Comparison of ENCODE assay signal across 8 cellular contexts in the genomic region with DNA sequence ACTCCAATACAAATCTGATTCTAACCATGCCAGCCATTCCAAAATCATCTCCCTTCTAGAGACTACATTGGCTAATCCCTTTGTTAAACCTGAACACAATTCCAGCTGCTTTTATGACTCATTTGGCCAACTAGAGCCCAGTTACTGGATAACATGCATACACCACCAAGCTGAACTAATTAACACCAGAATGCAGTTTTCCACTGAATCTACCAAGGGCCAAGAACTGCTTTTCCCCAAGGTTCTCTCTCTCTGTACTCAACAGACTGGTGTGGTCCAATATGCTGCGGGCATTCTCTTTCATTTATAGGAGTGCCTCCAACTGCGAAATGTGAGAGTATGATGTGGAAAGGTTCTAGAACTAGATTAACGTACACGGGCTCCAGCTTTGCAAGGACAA. TPM values are rescaled to one million over a fixed set of nuclear protein-coding genes. Genes with fewer than 3 reads are reported as not detected.
DNase-seq lines count a peak whose midpoint lies in the region; ATAC-seq and TF ChIP-seq lines count a peak whose summit lies in the region.

No MANE protein-coding gene starts in this region.

- H3K9me3 Mint-ChIP-seq in activated naive CD4-positive, alpha-beta T cell treated with anti-CD3 and anti-CD28 coated beads for 36 hours = no peaks in the 10 kb centered on the region
- H3K9me3 Mint-ChIP-seq in T-cell = no peaks in the 10 kb centered on the region

- DNase-seq in activated naive CD4-positive, alpha-beta T cell treated with anti-CD3 and anti-CD28 coated beads for 36 hours = no peak
- no peak for DNase-seq in activated naive CD4-positive, alpha-beta T cell treated with anti-CD3 and anti-CD28 coated beads, Interleukin-2, amount 50 U/mL, for 16 hours
- no peak for DNase-seq in T-cell
- DNase-seq in fibroblast of villous mesenchyme (ENCODE audit: low read depth) = peak; percentile 73
- DNase-seq in prostate gland (ENCODE audit: low spot score) = no peak
- no peak for DNase-seq in GM13976 (ENCODE audit: low spot score)
- DNase-seq in putamen (ENCODE audit: low spot score) = no peak
- no peak for DNase-seq in mucosa of gallbladder (ENCODE audit: low spot score)

- in situ Hi-C loops in GM13976 (cut with MboI; ENCODE audit: low sequenced_read_pairs, unreplicated experiment) = loop anchor here (10.0 to 25.0 kb wide), 2 partner anchors 346 to 613 kb away; no protein-coding TSS in a partner anchor

- H3K4me3 ChIP-seq in fibroblast of villous mesenchyme (ENCODE audit: low read depth, low read length) (peak overlapping the region; percentile 86), prostate gland (peak overlapping the region; percentile 71 to 76)

- H3K27ac ChIP-seq in prostate gland = peak overlapping the region; percentile 79 to 81

- peaks cover 73% of the 10 kb centered on the region for H3K4me1 Mint-ChIP-seq in activated naive CD4-positive, alpha-beta T cell treated with anti-CD3 and anti-CD28 coated beads for 36 hours (ENCODE audit: low read depth)
- peaks cover 52 to 59% (median 59%) of the 10 kb centered on the region in 3 donors for H3K4me1 Mint-ChIP-seq in T-cell

- intact Hi-C loops in activated naive CD4-positive, alpha-beta T cell treated with anti-CD3 and anti-CD28 coated beads for 36 hours (cut with micrococcal nuclease) = loop anchor here (2.0 kb wide), 1 partner anchor 44 kb away; a partner anchor contains a TSS
- intact Hi-C loops in prostate gland (cut with DNase I) = loop anchor here (5.0 to 10.0 kb wide), 2 partner anchors 68 to 626 kb away; no protein-coding TSS in a partner anchor

- POLR2A ChIA-PET in T-cell (lab: Charles Lee) = interaction anchor here in 1 of 2 donors (0.5 kb wide), 1 partner anchor 84 kb away, joined by 8 read pairs; no protein-coding TSS in a partner anchor

- H3K9me3 ChIP-seq in prostate gland = no peaks in the 10 kb centered on the region

- peaks cover 13% of the 10 kb centered on the region for H3K4me1 ChIP-seq in prostate gland (replicated peaks)

- TF ChIP-seq POLR2A in prostate gland (IDR thresholded peaks at IDR 0.05) = no peak

- H3K27me3 Mint-ChIP-seq in activated naive CD4-positive, alpha-beta T cell treated with anti-CD3 and anti-CD28 coated beads for 36 hours (ENCODE audit: low read depth) = no peaks in the 10 kb centered on the region
- H3K27me3 Mint-ChIP-seq in T-cell = peaks cover 0 to 1% of the 10 kb centered on the region in 2 donors

- peaks cover 7% of the 10 kb centered on the region for H3K36me3 Mint-ChIP-seq in activated naive CD4-positive, alpha-beta T cell treated with anti-CD3 and anti-CD28 coated beads for 36 hours (ENCODE audit: low read depth)
- H3K36me3 Mint-ChIP-seq in T-cell = no peaks in the 10 kb centered on the region

- no peak for ATAC-seq in T-cell (replicated peaks in 1 of 4)

- H3K27ac Mint-ChIP-seq in activated naive CD4-positive, alpha-beta T cell treated with anti-CD3 and anti-CD28 coated beads for 36 hours = peak overlapping the region; percentile 88
- H3K27ac Mint-ChIP-seq in T-cell = peak overlapping the region; percentile 47 to 68

- WGBS in prostate gland = 4% methylated on average over 4 of the region's 4 CpGs

- H3K4me3 Mint-ChIP-seq in activated naive CD4-positive, alpha-beta T cell treated with anti-CD3 and anti-CD28 coated beads for 36 hours = peak overlapping the region; percentile 90
- peak overlapping the region; percentile 81 to 88 (median 86) for H3K4me3 Mint-ChIP-seq in T-cell

- CTCF ChIA-PET in activated naive CD4-positive, alpha-beta T cell treated with anti-CD3 and anti-CD28 coated beads for 36 hours (lab: Charles Lee) = interaction anchor here (0.7 to 1.7 kb wide), 2 partner anchors 28 to 129 kb away, joined by 3 to 5 read pairs; no protein-coding TSS in a partner anchor
- CTCF ChIA-PET in T-cell (lab: Charles Lee) = interaction anchor here in 1 of 2 donors (0.7 to 0.9 kb wide), 2 partner anchors 10 to 243 kb away, joined by 3 to 4 read pairs; no protein-coding TSS in a partner anchor

- no peaks in the 10 kb centered on the region for H3K27me3 ChIP-seq in prostate gland (replicated peaks; ENCODE audit: insufficient read depth)

- no peak for TF ChIP-seq CTCF in fibroblast of villous mesenchyme (IDR thresholded peaks at IDR 0.05; ENCODE audit: insufficient read depth, low read depth, low read length)
- TF ChIP-seq CTCF in prostate gland (IDR thresholded peaks at IDR 0.05) = no peak
- no peak for TF ChIP-seq CTCF in GM13976 (IDR thresholded peaks at IDR 0.05; ENCODE audit: borderline replicate concordance, control extremely low read depth, extremely low read depth, insufficient read depth, missing control alignments)

- no peaks in the 10 kb centered on the region for H3K36me3 ChIP-seq in prostate gland

RNA-seq across cellular contexts. Expression of a gene that starts 1.5 kb away (rescaled TPM):
- total RNA-seq in activated naive CD4-positive, alpha-beta T cell treated with anti-CD3 and anti-CD28 coated beads for 36 hours = 10 to 100 TPM; 19.5 to 21.8 TPM
- total RNA-seq in T-cell = 10 to 100 TPM; 10.8 to 17.7 (median 14.8) TPM
- 41.5 and 48.3 TPM in 2 replicates for total RNA-seq in fibroblast of villous mesenchyme
- 10 to 100 TPM; 30.4 to 46.4 TPM for total RNA-seq in prostate gland
- total RNA-seq in mucosa of gallbladder = 18.8 TPM

RNA-seq across cellular contexts. Expression of a gene that starts 27.0 kb away (rescaled TPM):
- total RNA-seq in activated naive CD4-positive, alpha-beta T cell treated with anti-CD3 and anti-CD28 coated beads for 36 hours = 10 to 100 TPM; 13.1 to 15.3 TPM
- total RNA-seq in T-cell = 10 to 100 TPM; 31.3 to 39.9 (median 38.4) TPM
- 78.3 and 84.6 TPM in 2 replicates for total RNA-seq in fibroblast of villous mesenchyme
- total RNA-seq in prostate gland = 100 to 1,000 TPM in 1 of 2 donors, 10 to 100 TPM in 1; 66.9 to 100 TPM
- 74.7 TPM for total RNA-seq in mucosa of gallbladder

RNA-seq across cellular contexts. Expression of a gene that starts 44.7 kb away (rescaled TPM):
- total RNA-seq in activated naive CD4-positive, alpha-beta T cell treated with anti-CD3 and anti-CD28 coated beads for 36 hours = 100 to 1,000 TPM; 205 to 212 TPM
- 100 to 1,000 TPM in 2 of 5 donors, 10 to 100 TPM in 3; 77.0 to 199 (median 97.0) TPM for total RNA-seq in T-cell
- 13.5 and 18.6 TPM in 2 replicates for total RNA-seq in fibroblast of villous mesenchyme
- total RNA-seq in prostate gland = 10 to 100 TPM; 23.6 to 55.3 TPM
- 33.2 TPM for total RNA-seq in mucosa of gallbladder
